34 cellular contexts compared by ENCODE assay signal in genomic region chr18:70069965-70070364, GRCh38.
"Had no signal": no experiment of that assay in that cellular context is flagged by ENCODE, and none has a peak within 500 bp of the region (broad histone marks: within the 10 kb centered on the region; RNA-seq: fewer than 3 reads in every experiment).

No MANE protein-coding gene starts in this region.

- H3K27me3 ChIP-seq: MG63 had no signal

- H3K9me3 ChIP-seq: MG63 had no signal

- DNase-seq: Karpas-422, Kasumi-1, MG63, MM.1S, MV-4-11, NCI-H1048, NCI-H1092, NCI-H1092 treated with DMSO at 0.1 percent for 48 hours, NCI-H1105, NCI-H1105 treated with DMSO at 0.1 percent for 48 hours, NCI-H1417, NCI-H1417 treated with DMSO at 0.1 percent for 48 hours, NCI-H1436, NCI-H1436 treated with DMSO at 0.1 percent for 48 hours, NCI-H146, NCI-H1694, NCI-H1694 treated with DMSO at 0.1 percent for 48 hours, NCI-H187, NCI-H187 treated with DMSO at 0.1 percent for 48 hours, NCI-H1930, NCI-H2029, NCI-H2029 treated with DMSO at 0.1 percent for 48 hours, NCI-H2081, NCI-H2081 treated with DMSO at 0.1 percent for 48 hours, NCI-H2107, NCI-H2171, NCI-H2171 treated with DMSO at 0.1 percent for 48 hours, NCI-H2227 treated with DMSO at 0.1 percent for 48 hours, NCI-H226, NCI-H345, NCI-H446, NCI-H446 treated with DMSO at 0.1 percent for 48 hours, NCI-H510A had no signal

- H3K4me2 ChIP-seq: KMS-11 had no signal

- H3K27ac ChIP-seq: KMS-11 had no signal

- H3K4me3 ChIP-seq: MG63 had no signal

- H3K9ac ChIP-seq: KMS-11 had no signal
